35 cellular contexts compared by ENCODE assay signal in the genomic region with DNA sequence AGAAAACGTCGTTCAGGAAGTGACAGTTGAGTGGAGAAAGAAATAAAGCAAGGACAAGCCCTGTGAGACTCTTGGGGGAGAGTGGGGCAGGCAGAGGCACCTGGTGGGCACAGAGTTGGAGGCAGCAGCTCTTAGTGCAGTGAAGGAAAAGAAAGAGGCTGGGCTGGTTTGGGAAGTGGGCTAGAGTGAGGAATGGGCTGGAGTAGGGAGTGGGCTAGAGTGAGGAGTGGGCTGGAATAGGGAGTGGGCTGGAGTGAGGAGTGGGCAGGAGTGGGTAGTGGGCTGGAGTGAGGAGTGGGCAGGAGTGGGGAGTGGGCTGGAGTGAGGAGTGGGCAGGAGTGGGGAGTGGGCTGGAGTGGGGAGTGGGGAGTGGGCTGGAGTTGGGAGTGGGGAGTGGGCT. TPM values are rescaled to one million over a fixed set of nuclear protein-coding genes. Genes with fewer than 3 reads are reported as not detected.
"Had no signal": no experiment of that assay in that cellular context is flagged by ENCODE, and none has a peak within 500 bp of the region (broad histone marks: within the 10 kb centered on the region; RNA-seq: fewer than 3 reads in every experiment).

No MANE protein-coding gene starts in this region.

- H3K79me2 ChIP-seq: parathyroid adenoma had no signal

- H3K27ac ChIP-seq: adrenal gland, body of pancreas, coronary artery, gastrocnemius medialis, neural progenitor cell, parathyroid adenoma, psoas muscle, suprapubic skin, tibial artery, WERI-Rb-1 had no signal

- H3K27ac Mint-ChIP-seq: activated CD4-positive, alpha-beta memory T cell treated with anti-CD3 and anti-CD28 coated beads for 36 hours; activated CD4-positive, alpha-beta T cell treated with anti-CD3 and anti-CD28 coated beads, Interleukin-2, amount 10 ng/mL, durations not matched to agents 24 days and 14 days; activated naive CD4-positive, alpha-beta T cell treated with anti-CD3 and anti-CD28 coated beads for 36 hours; activated naive CD8-positive, alpha-beta T cell treated with anti-CD3 and anti-CD28 coated beads for 36 hours; activated T-helper 1 cell treated with anti-CD3 and anti-CD28 coated beads, Interleukin-12 subunit alpha, Interleukin-12 subunit beta, Interleukin-2, Interleukin-4 antibody, amounts not matched to agents 30 ng/mL and 10 ng/mL and 1 ng/mL, durations not matched to agents 14 hours and 24 hours and 36 hours; effector memory CD8-positive, alpha-beta T cell; memory B cell; naive thymus-derived CD8-positive, alpha-beta T cell; neural progenitor cell had no signal

- H3K36me3 ChIP-seq: adrenal gland, gastrocnemius medialis, neural progenitor cell, suprapubic skin, tibial artery, WERI-Rb-1 had no signal

- H3K9me3 Mint-ChIP-seq: activated CD4-positive, alpha-beta T cell treated with anti-CD3 and anti-CD28 coated beads, Interleukin-2, amount 10 ng/mL, durations not matched to agents 24 days and 14 days; activated naive CD4-positive, alpha-beta T cell treated with anti-CD3 and anti-CD28 coated beads for 36 hours; activated naive CD8-positive, alpha-beta T cell treated with anti-CD3 and anti-CD28 coated beads for 36 hours; activated T-helper 1 cell treated with anti-CD3 and anti-CD28 coated beads, Interleukin-12 subunit alpha, Interleukin-12 subunit beta, Interleukin-2, Interleukin-4 antibody, amounts not matched to agents 30 ng/mL and 10 ng/mL and 1 ng/mL, durations not matched to agents 14 hours and 24 hours and 36 hours; effector memory CD8-positive, alpha-beta T cell had no signal

- FAIRE-seq: urothelium cell line had no signal

- DNase-seq: activated CD4-positive, alpha-beta memory T cell treated with anti-CD3 and anti-CD28 coated beads for 36 hours; activated CD4-positive, alpha-beta T cell treated with anti-CD3 and anti-CD28 coated beads, Interleukin-2, amount 10 ng/mL, durations not matched to agents 24 days and 14 days; activated CD4-positive, CD25-positive, alpha-beta regulatory T cell treated with anti-CD3 and anti-CD28 coated beads, Interleukin-2, amount 50 U/mL, for 72 hours; activated CD8-positive, alpha-beta memory T cell treated with anti-CD3 and anti-CD28 coated beads, Interleukin-2, amount 50 U/mL, for 4 hours; activated effector memory CD4-positive, alpha-beta T cell treated with anti-CD3 and anti-CD28 coated beads, Interleukin-2, amount 50 U/mL, for 16 hours; activated naive CD4-positive, alpha-beta T cell treated with anti-CD3 and anti-CD28 coated beads for 36 hours; activated naive CD8-positive, alpha-beta T cell treated with anti-CD3 and anti-CD28 coated beads for 36 hours; activated T-cell treated with anti-CD3 and anti-CD28 coated beads, Interleukin-2, amount 50 U/mL, for 1 hour; adrenal gland; aorta; body of pancreas; cerebellar nuclear complex; effector memory CD8-positive, alpha-beta T cell; erythroblast; gastrocnemius medialis; glutamatergic neuron; islet precursor cell; midbrain; naive thymus-derived CD8-positive, alpha-beta T cell; occipital lobe; psoas muscle; stimulated activated CD4-positive, alpha-beta T cell treated with anti-CD3 and anti-CD28 coated beads, Interleukin-15, amount 100 ng/mL, for 24 hours; stimulated activated CD4-positive, alpha-beta T cell treated with anti-CD3 and anti-CD28 coated beads, Interleukin-2, amount 100 ng/mL, for 24 hours; stimulated activated naive CD4-positive, alpha-beta T cell; T-helper 9 cell; tibial artery; WERI-Rb-1 had no signal

- H3K4me3 ChIP-seq: adrenal gland, body of pancreas, coronary artery, gastrocnemius medialis, neural progenitor cell, psoas muscle, suprapubic skin, tibial artery had no signal

- H3K4me2 ChIP-seq: neural progenitor cell had no signal

- H3K4me1 Mint-ChIP-seq: activated naive CD8-positive, alpha-beta T cell treated with anti-CD3 and anti-CD28 coated beads for 36 hours; neural progenitor cell had no signal

- H3K9me3 ChIP-seq: adrenal gland, body of pancreas, gastrocnemius medialis, psoas muscle, suprapubic skin, tibial artery had no signal

- H2AFZ ChIP-seq: parathyroid adenoma had no signal

- H3K36me3 Mint-ChIP-seq: activated CD4-positive, alpha-beta memory T cell treated with anti-CD3 and anti-CD28 coated beads for 36 hours; activated naive CD8-positive, alpha-beta T cell treated with anti-CD3 and anti-CD28 coated beads for 36 hours; neural progenitor cell had no signal

- H3K27me3 ChIP-seq: adrenal gland, body of pancreas, gastrocnemius medialis, neural progenitor cell, suprapubic skin, tibial artery had no signal

- ATAC-seq: body of pancreas; effector memory CD8-positive, alpha-beta T cell; gastrocnemius medialis; naive thymus-derived CD8-positive, alpha-beta T cell; psoas muscle had no signal

- H3K4me1 ChIP-seq: adrenal gland, body of pancreas, gastrocnemius medialis, neural progenitor cell, parathyroid adenoma, psoas muscle, tibial artery had no signal

- H3K4me3 Mint-ChIP-seq: activated CD4-positive, alpha-beta memory T cell treated with anti-CD3 and anti-CD28 coated beads for 36 hours; activated CD4-positive, alpha-beta T cell treated with anti-CD3 and anti-CD28 coated beads, Interleukin-2, amount 10 ng/mL, durations not matched to agents 24 days and 14 days; activated naive CD4-positive, alpha-beta T cell treated with anti-CD3 and anti-CD28 coated beads for 36 hours; activated naive CD8-positive, alpha-beta T cell treated with anti-CD3 and anti-CD28 coated beads for 36 hours; activated T-helper 1 cell treated with anti-CD3 and anti-CD28 coated beads, Interleukin-12 subunit alpha, Interleukin-12 subunit beta, Interleukin-2, Interleukin-4 antibody, amounts not matched to agents 30 ng/mL and 10 ng/mL and 1 ng/mL, durations not matched to agents 14 hours and 24 hours and 36 hours; effector memory CD8-positive, alpha-beta T cell; memory B cell; naive thymus-derived CD8-positive, alpha-beta T cell; neural progenitor cell had no signal

RNA-seq across cellular contexts. Expression of a gene that starts 43.7 kb away (rescaled TPM):
- total RNA-seq: activated CD4-positive, alpha-beta T cell treated with anti-CD3 and anti-CD28 coated beads, Interleukin-2, amount 10 ng/mL, durations not matched to agents 24 days and 14 days; activated T-helper 1 cell treated with anti-CD3 and anti-CD28 coated beads, Interleukin-12 subunit alpha, Interleukin-12 subunit beta, Interleukin-2, Interleukin-4 antibody, amounts not matched to agents 30 ng/mL and 10 ng/mL and 1 ng/mL, durations not matched to agents 14 hours and 24 hours and 36 hours; naive thymus-derived CD8-positive, alpha-beta T cell had no signal
- polyA plus RNA-seq: naive thymus-derived CD8-positive, alpha-beta T cell had no signal

RNA-seq across cellular contexts. Expression of a gene that starts 59.7 kb away (rescaled TPM):
- total RNA-seq: activated CD4-positive, alpha-beta T cell treated with anti-CD3 and anti-CD28 coated beads, Interleukin-2, amount 10 ng/mL, durations not matched to agents 24 days and 14 days; activated naive CD4-positive, alpha-beta T cell treated with anti-CD3 and anti-CD28 coated beads for 36 hours; activated naive CD8-positive, alpha-beta T cell treated with anti-CD3 and anti-CD28 coated beads for 36 hours; activated T-helper 1 cell treated with anti-CD3 and anti-CD28 coated beads, Interleukin-12 subunit alpha, Interleukin-12 subunit beta, Interleukin-2, Interleukin-4 antibody, amounts not matched to agents 30 ng/mL and 10 ng/mL and 1 ng/mL, durations not matched to agents 14 hours and 24 hours and 36 hours; adrenal gland; aorta; body of pancreas; occipital lobe; psoas muscle; T-helper 1 cell treated with Interleukin-12 subunit alpha and Interleukin-12 subunit beta and Interleukin-4 antibody, amounts not matched to agents 30 ng/mL and 1 ng/mL, for 36 hours had no signal
- polyA plus RNA-seq: aorta; naive thymus-derived CD8-positive, alpha-beta T cell had no signal
